Comparison of ENCODE assay signal across 9 cellular contexts in the genomic region with DNA sequence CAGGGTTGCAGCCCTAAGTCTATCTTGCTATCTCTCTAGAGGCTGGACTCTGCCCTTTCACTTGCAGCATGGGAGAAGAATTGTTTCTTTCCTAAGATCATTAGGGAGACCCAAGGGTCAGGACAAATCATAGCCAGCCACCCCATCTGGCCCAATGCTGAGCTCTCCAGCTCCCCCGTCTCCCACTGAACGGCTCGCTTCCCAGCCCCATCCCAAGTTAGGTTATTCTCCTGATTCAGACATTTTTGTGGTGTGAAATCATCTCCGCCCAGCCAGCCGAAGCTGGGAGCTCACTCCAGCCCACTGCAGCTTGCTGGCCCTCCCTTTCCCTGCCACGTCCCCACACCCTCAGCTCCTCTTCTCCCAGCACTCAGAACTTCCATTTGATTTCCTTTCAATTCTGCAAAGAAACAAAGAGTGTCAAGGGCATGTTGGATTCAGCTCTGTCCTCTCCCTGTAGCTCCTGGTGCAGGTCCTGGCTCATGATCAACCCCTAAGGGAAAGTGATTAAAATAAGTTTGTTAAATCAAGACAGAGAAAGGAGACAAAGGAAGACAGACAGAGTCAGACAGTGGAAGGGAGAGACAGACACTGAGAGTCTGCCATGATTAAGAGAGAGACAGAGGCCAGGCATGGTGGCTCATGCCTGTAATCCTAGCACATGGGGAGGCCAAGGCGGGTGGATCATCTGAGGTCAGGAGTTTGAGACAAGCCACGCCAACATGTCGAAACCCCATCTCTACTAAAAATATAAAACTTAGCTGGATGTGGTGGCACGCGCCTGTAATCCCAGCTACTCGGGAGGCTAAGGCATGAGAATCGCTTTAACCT. TPM values are rescaled to one million over a fixed set of nuclear protein-coding genes. Genes with fewer than 3 reads are reported as not detected.
A peak's percentile ranks its signal among the peaks of the same experiment; 100 is the strongest.
DNase-seq lines count a peak whose midpoint lies in the region; ATAC-seq and TF ChIP-seq lines count a peak whose summit lies in the region.
"Had no signal": no experiment of that assay in that cellular context is flagged by ENCODE, and none has a peak within 500 bp of the region (broad histone marks: within the 10 kb centered on the region; RNA-seq: fewer than 3 reads in every experiment).

No MANE protein-coding gene starts in this region.

- H3K4me3 Mint-ChIP-seq in endodermal cell: peak overlapping the region; percentile 2

- H3K36me3 Mint-ChIP-seq in endodermal cell (ENCODE audit: low read depth): no peaks in the 10 kb centered on the region

- peak overlapping the region; percentile 97 for H4K8ac ChIP-seq in mesenchymal stem cell (ENCODE audit: low read length)

- H3K36me3 ChIP-seq in endodermal cell (ENCODE audit: control insufficient read depth, insufficient read depth, low read length) (no peaks in the 10 kb centered on the region), mesenchymal stem cell (ENCODE audit: control insufficient read depth in 1 of 2, insufficient read depth in 2 of 2, low read depth in 1 of 2, low read length in 2 of 2) (no peaks in the 10 kb centered on the region), urinary bladder (ENCODE audit: insufficient read depth) (no peaks in the 10 kb centered on the region)

- peak overlapping the region; percentile 60 for H3K9ac ChIP-seq in endodermal cell (ENCODE audit: extremely low read depth, low read length, poor library complexity, severe bottlenecking)
- peak overlapping the region; percentile 93 for H3K9ac ChIP-seq in mesenchymal stem cell (ENCODE audit: low read length)

- H3K4me2 ChIP-seq in mesenchymal stem cell (ENCODE audit: low read length, poor library complexity, severe bottlenecking): no peak overlapping the region

- no peak for ATAC-seq in HG03280 (IDR thresholded peaks at IDR 0.05; ENCODE audit: unreplicated experiment)
- ATAC-seq in HG03520 (IDR thresholded peaks at IDR 0.05; ENCODE audit: unreplicated experiment): no peak

- WGBS in endodermal cell (ENCODE audit: insufficient coverage in 1 of 2, insufficient read length in 1 of 2), 2 experiments: 61 to 72% methylated on average over 10 to 13 of the region's 13 CpGs
- 41% methylated on average over 13 of the region's 13 CpGs for WGBS in mesenchymal stem cell
- 37% methylated on average over 13 of the region's 13 CpGs for WGBS in urinary bladder

- no peak overlapping the region for H2AFZ ChIP-seq in mesenchymal stem cell (ENCODE audit: low read depth, low read length)

- H2BK12ac ChIP-seq in mesenchymal stem cell (ENCODE audit: low read length in 2 of 2): peak overlapping the region; percentile 94 to 100

- H3K18ac ChIP-seq in mesenchymal stem cell (ENCODE audit: low read depth in 1 of 2, low read length in 2 of 2): peak overlapping the region; percentile 95 to 99

- H3K4me1 Mint-ChIP-seq in endodermal cell: peaks cover 34% of the 10 kb centered on the region

- in situ Hi-C loops in G401 (cut with HindIII; ENCODE audit: low sequenced_read_pairs): no loop called here

- no peaks in the 10 kb centered on the region for H3K9me3 Mint-ChIP-seq in endodermal cell

- peak overlapping the region; percentile 92 for H3K27ac ChIP-seq in endodermal cell (ENCODE audit: low read depth, low read length)
- peak overlapping the region; percentile 100 for H3K27ac ChIP-seq in mesenchymal stem cell (ENCODE audit: low read length, poor library complexity, severe bottlenecking)
- peak overlapping the region; percentile 77 for H3K27ac ChIP-seq in urinary bladder (ENCODE audit: low read depth)
- H3K27ac ChIP-seq: HL-60 had no signal

- peak; percentile 99 for DNase-seq in LHCN-M2 (ENCODE audit: low read depth)
- peak; percentile 86 for DNase-seq in endodermal cell
- DNase-seq in mesenchymal stem cell: peak; percentile 99
- no peak for DNase-seq in T-helper 9 cell
- DNase-seq in G401 (ENCODE audit: low spot score): no peak

- H4K91ac ChIP-seq in mesenchymal stem cell (ENCODE audit: low read length): peak overlapping the region; percentile 98

- H3K9me3 ChIP-seq in endodermal cell (ENCODE audit: control insufficient read depth, low read length): no peaks in the 10 kb centered on the region
- H3K9me3 ChIP-seq in mesenchymal stem cell (ENCODE audit: control insufficient read depth, low read length): no peaks in the 10 kb centered on the region

- H2BK15ac ChIP-seq in mesenchymal stem cell (ENCODE audit: low read depth, poor library complexity, severe bottlenecking): peak overlapping the region; percentile 54

- peak overlapping the region in 1 of 2 experiments; percentile 66 for H3K14ac ChIP-seq in mesenchymal stem cell (ENCODE audit: low read length in 2 of 2)

- no peaks in the 10 kb centered on the region for H3K27me3 ChIP-seq in endodermal cell (ENCODE audit: control insufficient read depth, insufficient read depth, low read length, poor library complexity, severe bottlenecking)
- no peaks in the 10 kb centered on the region for H3K27me3 ChIP-seq in mesenchymal stem cell (ENCODE audit: control insufficient read depth in 1 of 2, insufficient read depth in 1 of 2, low read length in 2 of 2)

- no peak for TF ChIP-seq CTCF in endodermal cell (conservative IDR thresholded peaks at IDR 0.05)

- H3K4me3 ChIP-seq in endodermal cell (ENCODE audit: low read length): no peak overlapping the region
- H3K4me3 ChIP-seq in mesenchymal stem cell (ENCODE audit: insufficient read depth in 1 of 2, low read depth in 1 of 2, low read length in 2 of 2): peak overlapping the region in 1 of 2 experiments; percentile 14
- no peak overlapping the region for H3K4me3 ChIP-seq in urinary bladder (ENCODE audit: low read depth, low read length)

- peak overlapping the region; percentile 85 for H2AK5ac ChIP-seq in mesenchymal stem cell (ENCODE audit: low read length, severe bottlenecking)

- peak overlapping the region; percentile 90 to 100 for H3K4ac ChIP-seq in mesenchymal stem cell (ENCODE audit: low read depth in 1 of 2, low read length in 2 of 2)

- no peak overlapping the region for H3K23ac ChIP-seq in mesenchymal stem cell (ENCODE audit: low read length in 2 of 2)

- H3K27ac Mint-ChIP-seq in endodermal cell: peak overlapping the region; percentile 83

- no peaks in the 10 kb centered on the region for H3K27me3 Mint-ChIP-seq in endodermal cell (ENCODE audit: insufficient read depth)

- H2BK5ac ChIP-seq in mesenchymal stem cell (ENCODE audit: low read depth, low read length, poor library complexity, severe bottlenecking): peak overlapping the region; percentile 94

- H3K79me1 ChIP-seq in mesenchymal stem cell (replicated peaks; ENCODE audit: low read length, poor library complexity, severe bottlenecking): peaks cover 4% of the 10 kb centered on the region

- peak overlapping the region; percentile 98 for H2BK120ac ChIP-seq in mesenchymal stem cell (ENCODE audit: low read depth, low read length)

- H3K4me1 ChIP-seq in endodermal cell (ENCODE audit: control insufficient read depth, insufficient read depth, low read length) (peaks cover 19% of the 10 kb centered on the region), mesenchymal stem cell (ENCODE audit: control insufficient read depth, insufficient read depth, low read depth, low read length) (peaks cover 23% of the 10 kb centered on the region), urinary bladder (ENCODE audit: insufficient read depth) (no peaks in the 10 kb centered on the region)

RNA-seq across cellular contexts. Expression of a gene that starts 12.6 kb away (rescaled TPM):
- total RNA-seq in LHCN-M2 (2014; rRNA removed) (797 and 1,163 TPM in 2 replicates), endodermal cell (100 to 1,000 TPM; 523 to 643 TPM), urinary bladder (5,536 TPM)
- polyA plus RNA-seq in LHCN-M2 (2012): 2,613 TPM
- 610 TPM for polyA plus RNA-seq in endodermal cell (2013, experiment 1 of 2)
- polyA plus RNA-seq in endodermal cell (2013, experiment 2 of 2): 610 TPM
- 5,201 TPM for polyA plus RNA-seq in mesenchymal stem cell (2013, experiment 1 of 2)
- polyA plus RNA-seq in mesenchymal stem cell (2013, experiment 2 of 2): 4,942 TPM
- 1,774 TPM for polyA plus RNA-seq in urinary bladder
- total RNA-seq in G401 (2014; rRNA removed; shearing (Covaris generic)): 194 and 247 TPM in 2 replicates

RNA-seq across cellular contexts. Expression of a gene that starts 59.1 kb away (rescaled TPM):
- total RNA-seq in LHCN-M2 (2014; rRNA removed) (86.4 and 119 TPM in 2 replicates), endodermal cell (100 to 1,000 TPM; 105 to 129 TPM), urinary bladder (30.8 TPM)
- polyA plus RNA-seq in LHCN-M2 (2012): 415 TPM
- polyA plus RNA-seq in endodermal cell (2013, experiment 1 of 2): 102 TPM
- 98.4 TPM for polyA plus RNA-seq in endodermal cell (2013, experiment 2 of 2)
- polyA plus RNA-seq in mesenchymal stem cell (2013, experiment 1 of 2): 310 TPM
- polyA plus RNA-seq in mesenchymal stem cell (2013, experiment 2 of 2): 311 TPM
- 121 TPM for polyA plus RNA-seq in urinary bladder
- total RNA-seq in G401 (2014; rRNA removed; shearing (Covaris generic)): 53.7 and 112 TPM in 2 replicates

Comparison
In these comparisons a context has a peak if more than half of its experiments do, and no peak if none do; other contexts are left out.
1. DNase-seq: peak in LHCN-M2 (single experiment), endodermal cell (single experiment) and mesenchymal stem cell (single experiment); none in T-helper 9 cell (single experiment) and G401 (single experiment).
2. Peak in every context shown above with its lines, with median percentiles within 50 percentile points of each other: H3K27ac ChIP-seq.